ENCODE assay signal across 6 cellular contexts in the genomic region with DNA sequence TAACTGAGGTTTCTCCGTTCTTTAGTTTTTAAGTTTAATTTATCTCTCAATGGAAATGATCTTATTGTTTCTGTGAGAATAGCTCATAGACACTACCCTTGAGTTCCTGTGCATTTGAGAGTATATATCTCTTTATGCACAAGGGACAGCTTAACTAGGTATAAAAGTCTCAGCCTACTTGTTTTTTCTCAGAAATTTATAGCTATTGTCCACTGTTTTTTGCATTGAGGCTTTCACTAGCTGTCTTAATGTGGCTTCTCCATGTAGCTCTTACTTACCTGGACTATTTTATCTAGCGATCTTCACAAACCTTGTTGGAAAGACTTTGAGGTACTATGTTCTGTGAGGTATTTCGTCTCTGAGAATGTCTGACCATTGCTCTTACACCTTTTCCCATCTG.
"Had no signal": no experiment of that assay in that cellular context is flagged by ENCODE, and none has a peak within 500 bp of the region (broad histone marks: within the 10 kb centered on the region; RNA-seq: fewer than 3 reads in every experiment).

No MANE protein-coding gene starts in this region.

- H3K27ac Mint-ChIP-seq: IgD-negative memory B cell had no signal

- H3K4me1 Mint-ChIP-seq: IgD-negative memory B cell had no signal

- H3K4me3 Mint-ChIP-seq: IgD-negative memory B cell had no signal

- FAIRE-seq: HTR-8/SVneo had no signal

- H3K4me2 ChIP-seq: KMS-11 had no signal

- DNase-seq: IMR-90, KBM-7 had no signal

- H3K27me3 Mint-ChIP-seq: IgD-negative memory B cell had no signal

- H3K9ac ChIP-seq: KMS-11 had no signal

- H3K27ac ChIP-seq: HL-60, KMS-11 had no signal
